16 cellular contexts compared by ENCODE assay signal in genomic region chr10:124899151-124899550, GRCh38. TPM values are rescaled to one million over a fixed set of nuclear protein-coding genes. Genes with fewer than 3 reads are reported as not detected.
DNase-seq lines count a peak whose midpoint lies in the region; ATAC-seq and TF ChIP-seq lines count a peak whose summit lies in the region.
"Had no signal": no experiment of that assay in that cellular context is flagged by ENCODE, and none has a peak within 500 bp of the region (broad histone marks: within the 10 kb centered on the region; RNA-seq: fewer than 3 reads in every experiment).

No MANE protein-coding gene starts in this region.

- no peak overlapping the region for H2BK20ac ChIP-seq in IMR-90 (ENCODE audit: low read depth, low read length)

- H3K14ac ChIP-seq in IMR-90 (replicated peaks; ENCODE audit: low read depth, low read length): no peak overlapping the region

- H3K9me1 ChIP-seq in IMR-90 (ENCODE audit: insufficient read depth, low read length): peaks cover 2% of the 10 kb centered on the region; the same call in 1 of the 2 replicates

- peaks cover 6% of the 10 kb centered on the region; the same call in 1 of the 2 replicates for H3K4me1 ChIP-seq in IMR-90 (ENCODE audit: control insufficient read depth, insufficient read depth, low read length)
- no peaks in the 10 kb centered on the region for H3K4me1 ChIP-seq in upper lobe of right lung
- no peaks in the 10 kb centered on the region for H3K4me1 ChIP-seq in smooth muscle cell (ENCODE audit: low read depth)
- H3K4me1 ChIP-seq: HAP-1 had no signal

- TF ChIP-seq POLR2A in IMR-90 (IDR thresholded peaks at IDR 0.05; ENCODE audit: low read depth, low read length): no peak

- H3K79me2 ChIP-seq in smooth muscle cell (ENCODE audit: low read depth): no peaks in the 10 kb centered on the region

- DNase-seq in IMR-90 (no peak), left lobe of liver (ENCODE audit: low spot score) (peak; percentile 23), mesenteric fat pad (ENCODE audit: low spot score) (peak; percentile 86), upper lobe of right lung (peak; percentile 26), smooth muscle cell (lab: John Stamatoyannopoulos, UW; ENCODE audit: unreplicated experiment) (no peak)
- DNase-seq in activated naive CD4-positive, alpha-beta T cell treated with Interleukin-2 at 50 U/mL for 16 hours: no peak
- DNase-seq in stimulated activated CD4-positive, alpha-beta T cell treated with anti-CD3 and anti-CD28 coated beads, Interleukin-4, amount 100 ng/mL, for 4 hours: no peak
- DNase-seq: C1 segment of cervical spinal cord; Calu3; CD4-positive, alpha-beta memory T cell; COR-L47; DMS79 treated with DMSO at 0.1 percent for 48 hours; GF-D8; GOT3; HFFc6 had no signal

- H3K27me3 ChIP-seq in IMR-90 (ENCODE audit: control insufficient read depth, insufficient read depth, low read length) (no peaks in the 10 kb centered on the region), upper lobe of right lung (peaks cover 5% of the 10 kb centered on the region), smooth muscle cell (ENCODE audit: low read depth) (peaks cover 3% of the 10 kb centered on the region)

- no peaks in the 10 kb centered on the region for H3K9me3 ChIP-seq in IMR-90 (ENCODE audit: control insufficient read depth, insufficient read depth, low read length)
- H3K9me3 ChIP-seq in upper lobe of right lung: no peaks in the 10 kb centered on the region
- no peaks in the 10 kb centered on the region for H3K9me3 ChIP-seq in smooth muscle cell (replicated peaks; ENCODE audit: low read depth)
- H3K9me3 ChIP-seq: HAP-1 had no signal

- no peak overlapping the region for H2AK9ac ChIP-seq in IMR-90 (replicated peaks; ENCODE audit: low read depth, low read length, poor library complexity)

- no peak for TF ChIP-seq RAD21 in IMR-90 (IDR thresholded peaks at IDR 0.05; ENCODE audit: low read length)

- no peaks in the 10 kb centered on the region for H4K20me1 ChIP-seq in IMR-90 (ENCODE audit: insufficient read depth, low read length)
- no peaks in the 10 kb centered on the region for H4K20me1 ChIP-seq in smooth muscle cell (ENCODE audit: low read depth)

- no peak for ATAC-seq in IMR-90 (ENCODE audit: low read depth)
- ATAC-seq in left lobe of liver: no peak
- ATAC-seq in upper lobe of right lung: no peak

- no peak overlapping the region for H3K56ac ChIP-seq in IMR-90 (ENCODE audit: extremely low read depth, insufficient read depth, low read length)

- in situ Hi-C loops in IMR-90 (cut with MboI; ENCODE audit: low sequenced_read_pairs): no loop called here

- dilution Hi-C loops in IMR-90 (cut with HindIII; ENCODE audit: low sequenced_read_pairs, unreplicated experiment): no loop called here

- no peak overlapping the region for H4K5ac ChIP-seq in IMR-90 (ENCODE audit: low read depth, low read length)

- H3K4me2 ChIP-seq in IMR-90 (ENCODE audit: low read depth, low read length) (no peak overlapping the region), smooth muscle cell (no peak overlapping the region)

- H3K23ac ChIP-seq in IMR-90 (ENCODE audit: low read depth, low read length): no peak overlapping the region

- H3K9ac ChIP-seq in IMR-90 (ENCODE audit: low read depth, low read length): no peak overlapping the region
- no peak overlapping the region for H3K9ac ChIP-seq in smooth muscle cell (ENCODE audit: low read depth)

- H3K4me3 ChIP-seq in IMR-90 (ENCODE audit: insufficient read depth, low read depth, low read length): no peak overlapping the region
- no peak overlapping the region for H3K4me3 ChIP-seq in upper lobe of right lung
- H3K4me3 ChIP-seq in smooth muscle cell: no peak overlapping the region
- H3K4me3 ChIP-seq: HAP-1 had no signal

- no peaks in the 10 kb centered on the region for H3F3A ChIP-seq in smooth muscle cell (ENCODE audit: low read depth)

- no peaks in the 10 kb centered on the region for H3K79me1 ChIP-seq in IMR-90 (ENCODE audit: low read depth in 1 of 2, low read length in 2 of 2)

- H2BK5ac ChIP-seq in IMR-90 (ENCODE audit: low read depth, low read length, poor library complexity, severe bottlenecking): no peak overlapping the region

- H3K4ac ChIP-seq in IMR-90 (ENCODE audit: low read depth, low read length): peak overlapping the region; percentile 4; the same call in 1 of the 2 replicates

- POLR2A ChIA-PET in IMR-90 (lab: Charles Lee; ENCODE audit: unreplicated experiment): no interaction called here

- H2AFZ ChIP-seq in IMR-90 (replicated peaks; ENCODE audit: low read length, poor library complexity): peak overlapping the region; percentile 14
- H2AFZ ChIP-seq in smooth muscle cell (ENCODE audit: low read depth): no peak overlapping the region

- H4K91ac ChIP-seq in IMR-90 (ENCODE audit: insufficient read depth, low read depth, low read length): no peak overlapping the region

- H2AK5ac ChIP-seq in IMR-90 (ENCODE audit: low read depth, low read length): 0 out of 2 replicates have a peak overlapping the region, but pooled peaks have one; percentile 37

- TF ChIP-seq CTCF in IMR-90 (conservative IDR thresholded peaks at IDR 0.05; ENCODE audit: low read depth, low read length) (no peak), upper lobe of right lung (IDR thresholded peaks at IDR 0.05) (no peak), smooth muscle cell (IDR thresholded peaks at IDR 0.05; ENCODE audit: borderline replicate concordance, insufficient read depth, poor library complexity, severe bottlenecking) (no peak)

- no TSS peak for BruUV-seq in IMR-90 (replicated peaks; lab: Mats Ljungman, UMichigan)

- intact Hi-C loops in IMR-90 (cut with micrococcal nuclease) (no loop called here), upper lobe of right lung (cut with DNase I) (no loop called here)

- WGBS in IMR-90 (ENCODE audit: extremely low coverage in 2 of 2, insufficient read length in 1 of 2), 2 experiments: no CpG with 5 or more reads among the region's 11 CpGs
- WGBS in smooth muscle cell (ENCODE audit: low lambda C conversion rate): 97% methylated on average over 11 of the region's 11 CpGs

- H3K36me3 ChIP-seq in IMR-90 (ENCODE audit: control insufficient read depth, insufficient read depth, low read length): no peaks in the 10 kb centered on the region
- H3K36me3 ChIP-seq in upper lobe of right lung: no peaks in the 10 kb centered on the region
- no peaks in the 10 kb centered on the region for H3K36me3 ChIP-seq in smooth muscle cell (ENCODE audit: low read depth)
- H3K36me3 ChIP-seq: HAP-1 had no signal

- H2BK15ac ChIP-seq in IMR-90 (ENCODE audit: low read depth, low read length): no peak overlapping the region

- no peak overlapping the region for H2BK120ac ChIP-seq in IMR-90 (ENCODE audit: low read depth, low read length)

- H4K8ac ChIP-seq in IMR-90 (ENCODE audit: low read depth in 2 of 2, low read length in 2 of 2): no peak overlapping the region

- CTCF ChIA-PET in IMR-90 (lab: Yijun Ruan, JAX): no interaction called here

- no peak overlapping the region for H3K27ac ChIP-seq in IMR-90 (ENCODE audit: insufficient read depth, low read length)
- H3K27ac ChIP-seq in upper lobe of right lung: no peak overlapping the region
- no peak overlapping the region for H3K27ac ChIP-seq in smooth muscle cell (ENCODE audit: low read depth)

- no peak overlapping the region for H3K18ac ChIP-seq in IMR-90 (ENCODE audit: low read depth, low read length)

TF ChIP-seq in IMR-90, 13 proteins besides CTCF, POLR2A, EP300 and RAD21:
- no peak for TF ChIP-seq CEBPB (IDR thresholded peaks at IDR 0.05; ENCODE audit: low read depth, low read length)
- TF ChIP-seq NFE2L2 (IDR thresholded peaks at IDR 0.05; ENCODE audit: low read depth, low read length): no peak
- no peak for TF ChIP-seq CHD1 (IDR thresholded peaks at IDR 0.05; ENCODE audit: low read depth, low read length)

RNA-seq across cellular contexts. Expression of gene ZRANB1, which starts 42.8 kb away (rescaled TPM):
- total RNA-seq in IMR-90 (2012; rRNA removed): 24.7 and 30.3 TPM in 2 replicates
- 9.1 and 11.2 TPM in 2 replicates for polyA plus RNA-seq in IMR-90 (2012; rRNA removed)
- 3.0 and 4.6 TPM in 2 replicates for polyA plus RNA-seq in IMR-90 (2012; cell fraction: cytosol; rRNA removed)
- polyA plus RNA-seq in IMR-90 (2012; cell fraction: nucleus; rRNA removed; ENCODE audit: low replicate concordance): 2.6 and 15.3 TPM in 2 replicates
- 11.6 TPM for total RNA-seq in left lobe of liver
- total RNA-seq in mesenteric fat pad: 28.0 TPM
- total RNA-seq in upper lobe of right lung: 20.5 TPM
- 24.1 and 30.2 TPM in 2 replicates for total RNA-seq in smooth muscle cell
- 7.5 and 8.2 TPM in 2 replicates for polyA plus RNA-seq in smooth muscle cell

Comparison
In these comparisons a context has a peak if more than half of its experiments do, and no peak if none do; other contexts are left out.
1. DNase-seq: peak in left lobe of liver (single experiment), mesenteric fat pad (single experiment) and upper lobe of right lung (single experiment); none in IMR-90 (single experiment), smooth muscle cell (single experiment), activated naive CD4-positive, alpha-beta T cell treated with Interleukin-2 at 50 U/mL for 16 hours (single experiment) and stimulated activated CD4-positive, alpha-beta T cell treated with anti-CD3 and anti-CD28 coated beads, Interleukin-4, amount 100 ng/mL, for 4 hours (0 of 2).